Comparison of ENCODE assay signal across 1 cellular context in the genomic region with DNA sequence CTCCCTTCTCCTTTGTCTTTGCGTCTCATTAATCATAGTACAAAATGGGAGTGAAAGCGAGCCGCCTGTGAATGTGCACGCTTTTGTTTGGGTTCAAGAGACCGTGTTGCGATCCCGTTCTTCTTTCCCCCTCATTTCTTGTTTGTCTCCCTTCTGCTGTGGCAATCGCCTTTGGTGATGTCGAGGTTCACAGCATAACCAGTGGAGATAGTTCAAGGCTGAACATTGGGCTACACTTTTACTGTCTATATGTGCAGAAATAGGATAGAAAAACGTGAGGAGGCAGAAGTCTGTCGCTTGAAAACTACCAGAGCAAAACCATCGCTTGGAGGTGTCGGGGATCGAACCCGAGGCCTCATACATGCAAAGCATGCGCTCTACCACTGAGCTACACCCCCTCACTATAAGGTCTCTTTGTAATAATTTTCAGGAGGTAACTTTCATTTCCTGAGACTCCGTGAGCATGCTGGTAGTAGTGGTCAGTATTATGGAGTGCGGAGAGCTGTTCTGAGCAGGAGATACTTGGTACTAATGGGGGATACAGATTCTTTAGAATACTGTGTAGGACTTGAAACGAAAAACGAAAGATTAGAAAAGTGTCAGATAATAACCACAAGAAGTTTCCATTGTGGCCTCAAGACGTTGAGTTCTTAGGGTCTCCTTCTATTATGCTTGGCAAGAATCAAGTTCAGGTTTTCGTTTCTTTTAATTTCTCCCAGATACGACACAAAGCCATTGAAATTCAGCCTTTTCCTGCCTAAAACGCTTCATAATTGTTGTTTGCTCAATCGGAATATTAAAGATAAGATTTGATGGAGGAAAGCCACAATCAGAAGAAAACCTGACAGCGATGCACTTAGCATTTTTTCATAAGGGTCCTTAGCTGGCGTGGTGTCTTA.
TF ChIP-seq lines count a peak whose summit lies in the region.

No MANE protein-coding gene starts in this region.

TF ChIP-seq in K562, 482 proteins besides CTCF, POLR2A, EP300 and RAD21 (continued from another document and continues in another):
- TF ChIP-seq, protein P1, sequence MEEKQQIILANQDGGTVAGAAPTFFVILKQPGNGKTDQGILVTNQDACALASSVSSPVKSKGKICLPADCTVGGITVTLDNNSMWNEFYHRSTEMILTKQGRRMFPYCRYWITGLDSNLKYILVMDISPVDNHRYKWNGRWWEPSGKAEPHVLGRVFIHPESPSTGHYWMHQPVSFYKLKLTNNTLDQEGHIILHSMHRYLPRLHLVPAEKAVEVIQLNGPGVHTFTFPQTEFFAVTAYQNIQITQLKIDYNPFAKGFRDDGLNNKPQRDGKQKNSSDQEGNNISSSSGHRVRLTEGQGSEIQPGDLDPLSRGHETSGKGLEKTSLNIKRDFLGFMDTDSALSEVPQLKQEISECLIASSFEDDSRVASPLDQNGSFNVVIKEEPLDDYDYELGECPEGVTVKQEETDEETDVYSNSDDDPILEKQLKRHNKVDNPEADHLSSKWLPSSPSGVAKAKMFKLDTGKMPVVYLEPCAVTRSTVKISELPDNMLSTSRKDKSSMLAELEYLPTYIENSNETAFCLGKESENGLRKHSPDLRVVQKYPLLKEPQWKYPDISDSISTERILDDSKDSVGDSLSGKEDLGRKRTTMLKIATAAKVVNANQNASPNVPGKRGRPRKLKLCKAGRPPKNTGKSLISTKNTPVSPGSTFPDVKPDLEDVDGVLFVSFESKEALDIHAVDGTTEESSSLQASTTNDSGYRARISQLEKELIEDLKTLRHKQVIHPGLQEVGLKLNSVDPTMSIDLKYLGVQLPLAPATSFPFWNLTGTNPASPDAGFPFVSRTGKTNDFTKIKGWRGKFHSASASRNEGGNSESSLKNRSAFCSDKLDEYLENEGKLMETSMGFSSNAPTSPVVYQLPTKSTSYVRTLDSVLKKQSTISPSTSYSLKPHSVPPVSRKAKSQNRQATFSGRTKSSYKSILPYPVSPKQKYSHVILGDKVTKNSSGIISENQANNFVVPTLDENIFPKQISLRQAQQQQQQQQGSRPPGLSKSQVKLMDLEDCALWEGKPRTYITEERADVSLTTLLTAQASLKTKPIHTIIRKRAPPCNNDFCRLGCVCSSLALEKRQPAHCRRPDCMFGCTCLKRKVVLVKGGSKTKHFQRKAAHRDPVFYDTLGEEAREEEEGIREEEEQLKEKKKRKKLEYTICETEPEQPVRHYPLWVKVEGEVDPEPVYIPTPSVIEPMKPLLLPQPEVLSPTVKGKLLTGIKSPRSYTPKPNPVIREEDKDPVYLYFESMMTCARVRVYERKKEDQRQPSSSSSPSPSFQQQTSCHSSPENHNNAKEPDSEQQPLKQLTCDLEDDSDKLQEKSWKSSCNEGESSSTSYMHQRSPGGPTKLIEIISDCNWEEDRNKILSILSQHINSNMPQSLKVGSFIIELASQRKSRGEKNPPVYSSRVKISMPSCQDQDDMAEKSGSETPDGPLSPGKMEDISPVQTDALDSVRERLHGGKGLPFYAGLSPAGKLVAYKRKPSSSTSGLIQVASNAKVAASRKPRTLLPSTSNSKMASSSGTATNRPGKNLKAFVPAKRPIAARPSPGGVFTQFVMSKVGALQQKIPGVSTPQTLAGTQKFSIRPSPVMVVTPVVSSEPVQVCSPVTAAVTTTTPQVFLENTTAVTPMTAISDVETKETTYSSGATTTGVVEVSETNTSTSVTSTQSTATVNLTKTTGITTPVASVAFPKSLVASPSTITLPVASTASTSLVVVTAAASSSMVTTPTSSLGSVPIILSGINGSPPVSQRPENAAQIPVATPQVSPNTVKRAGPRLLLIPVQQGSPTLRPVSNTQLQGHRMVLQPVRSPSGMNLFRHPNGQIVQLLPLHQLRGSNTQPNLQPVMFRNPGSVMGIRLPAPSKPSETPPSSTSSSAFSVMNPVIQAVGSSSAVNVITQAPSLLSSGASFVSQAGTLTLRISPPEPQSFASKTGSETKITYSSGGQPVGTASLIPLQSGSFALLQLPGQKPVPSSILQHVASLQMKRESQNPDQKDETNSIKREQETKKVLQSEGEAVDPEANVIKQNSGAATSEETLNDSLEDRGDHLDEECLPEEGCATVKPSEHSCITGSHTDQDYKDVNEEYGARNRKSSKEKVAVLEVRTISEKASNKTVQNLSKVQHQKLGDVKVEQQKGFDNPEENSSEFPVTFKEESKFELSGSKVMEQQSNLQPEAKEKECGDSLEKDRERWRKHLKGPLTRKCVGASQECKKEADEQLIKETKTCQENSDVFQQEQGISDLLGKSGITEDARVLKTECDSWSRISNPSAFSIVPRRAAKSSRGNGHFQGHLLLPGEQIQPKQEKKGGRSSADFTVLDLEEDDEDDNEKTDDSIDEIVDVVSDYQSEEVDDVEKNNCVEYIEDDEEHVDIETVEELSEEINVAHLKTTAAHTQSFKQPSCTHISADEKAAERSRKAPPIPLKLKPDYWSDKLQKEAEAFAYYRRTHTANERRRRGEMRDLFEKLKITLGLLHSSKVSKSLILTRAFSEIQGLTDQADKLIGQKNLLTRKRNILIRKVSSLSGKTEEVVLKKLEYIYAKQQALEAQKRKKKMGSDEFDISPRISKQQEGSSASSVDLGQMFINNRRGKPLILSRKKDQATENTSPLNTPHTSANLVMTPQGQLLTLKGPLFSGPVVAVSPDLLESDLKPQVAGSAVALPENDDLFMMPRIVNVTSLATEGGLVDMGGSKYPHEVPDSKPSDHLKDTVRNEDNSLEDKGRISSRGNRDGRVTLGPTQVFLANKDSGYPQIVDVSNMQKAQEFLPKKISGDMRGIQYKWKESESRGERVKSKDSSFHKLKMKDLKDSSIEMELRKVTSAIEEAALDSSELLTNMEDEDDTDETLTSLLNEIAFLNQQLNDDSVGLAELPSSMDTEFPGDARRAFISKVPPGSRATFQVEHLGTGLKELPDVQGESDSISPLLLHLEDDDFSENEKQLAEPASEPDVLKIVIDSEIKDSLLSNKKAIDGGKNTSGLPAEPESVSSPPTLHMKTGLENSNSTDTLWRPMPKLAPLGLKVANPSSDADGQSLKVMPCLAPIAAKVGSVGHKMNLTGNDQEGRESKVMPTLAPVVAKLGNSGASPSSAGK (IDR thresholded peaks at IDR 0.05) = peak; percentile 79
- TF ChIP-seq RNF2 (IDR thresholded peaks at IDR 0.05) (peak; percentile 29; the same call in 1 of the 2 replicates), PHTF2 (CRISPR knock-in tag; IDR thresholded peaks at IDR 0.05) (no peak), MEF2D (tag; conservative IDR thresholded peaks at IDR 0.05; ENCODE audit: low read depth) (no peak), BCOR (IDR thresholded peaks at IDR 0.05) (peak; percentile 82), ZNF274 (IDR thresholded peaks at IDR 0.05; ENCODE audit: borderline replicate concordance, low read depth, low read length) (peak; percentile 61; the same call in 1 of the 2 replicates), ZNF134 (CRISPR knock-in tag; conservative IDR thresholded peaks at IDR 0.05) (0 out of 2 replicates have a peak, but pooled peaks have one; percentile 53), ZKSCAN3 (CRISPR knock-in tag; IDR thresholded peaks at IDR 0.05) (no peak)
- TF ChIP-seq, protein P2, sequence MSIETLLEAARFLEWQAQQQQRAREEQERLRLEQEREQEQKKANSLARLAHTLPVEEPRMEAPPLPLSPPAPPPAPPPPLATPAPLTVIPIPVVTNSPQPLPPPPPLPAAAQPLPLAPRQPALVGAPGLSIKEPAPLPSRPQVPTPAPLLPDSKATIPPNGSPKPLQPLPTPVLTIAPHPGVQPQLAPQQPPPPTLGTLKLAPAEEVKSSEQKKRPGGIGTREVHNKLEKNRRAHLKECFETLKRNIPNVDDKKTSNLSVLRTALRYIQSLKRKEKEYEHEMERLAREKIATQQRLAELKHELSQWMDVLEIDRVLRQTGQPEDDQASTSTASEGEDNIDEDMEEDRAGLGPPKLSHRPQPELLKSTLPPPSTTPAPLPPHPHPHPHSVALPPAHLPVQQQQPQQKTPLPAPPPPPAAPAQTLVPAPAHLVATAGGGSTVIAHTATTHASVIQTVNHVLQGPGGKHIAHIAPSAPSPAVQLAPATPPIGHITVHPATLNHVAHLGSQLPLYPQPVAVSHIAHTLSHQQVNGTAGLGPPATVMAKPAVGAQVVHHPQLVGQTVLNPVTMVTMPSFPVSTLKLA (conservative IDR thresholded peaks at IDR 0.05) = peak; percentile 57 to 63
- TF ChIP-seq, protein P3, sequence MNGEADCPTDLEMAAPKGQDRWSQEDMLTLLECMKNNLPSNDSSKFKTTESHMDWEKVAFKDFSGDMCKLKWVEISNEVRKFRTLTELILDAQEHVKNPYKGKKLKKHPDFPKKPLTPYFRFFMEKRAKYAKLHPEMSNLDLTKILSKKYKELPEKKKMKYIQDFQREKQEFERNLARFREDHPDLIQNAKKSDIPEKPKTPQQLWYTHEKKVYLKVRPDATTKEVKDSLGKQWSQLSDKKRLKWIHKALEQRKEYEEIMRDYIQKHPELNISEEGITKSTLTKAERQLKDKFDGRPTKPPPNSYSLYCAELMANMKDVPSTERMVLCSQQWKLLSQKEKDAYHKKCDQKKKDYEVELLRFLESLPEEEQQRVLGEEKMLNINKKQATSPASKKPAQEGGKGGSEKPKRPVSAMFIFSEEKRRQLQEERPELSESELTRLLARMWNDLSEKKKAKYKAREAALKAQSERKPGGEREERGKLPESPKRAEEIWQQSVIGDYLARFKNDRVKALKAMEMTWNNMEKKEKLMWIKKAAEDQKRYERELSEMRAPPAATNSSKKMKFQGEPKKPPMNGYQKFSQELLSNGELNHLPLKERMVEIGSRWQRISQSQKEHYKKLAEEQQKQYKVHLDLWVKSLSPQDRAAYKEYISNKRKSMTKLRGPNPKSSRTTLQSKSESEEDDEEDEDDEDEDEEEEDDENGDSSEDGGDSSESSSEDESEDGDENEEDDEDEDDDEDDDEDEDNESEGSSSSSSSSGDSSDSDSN (IDR thresholded peaks at IDR 0.05; ENCODE audit: borderline replicate concordance in 1 of 2, low read depth in 2 of 2, low read length in 2 of 2) = no peak
- TF ChIP-seq, protein P4, sequence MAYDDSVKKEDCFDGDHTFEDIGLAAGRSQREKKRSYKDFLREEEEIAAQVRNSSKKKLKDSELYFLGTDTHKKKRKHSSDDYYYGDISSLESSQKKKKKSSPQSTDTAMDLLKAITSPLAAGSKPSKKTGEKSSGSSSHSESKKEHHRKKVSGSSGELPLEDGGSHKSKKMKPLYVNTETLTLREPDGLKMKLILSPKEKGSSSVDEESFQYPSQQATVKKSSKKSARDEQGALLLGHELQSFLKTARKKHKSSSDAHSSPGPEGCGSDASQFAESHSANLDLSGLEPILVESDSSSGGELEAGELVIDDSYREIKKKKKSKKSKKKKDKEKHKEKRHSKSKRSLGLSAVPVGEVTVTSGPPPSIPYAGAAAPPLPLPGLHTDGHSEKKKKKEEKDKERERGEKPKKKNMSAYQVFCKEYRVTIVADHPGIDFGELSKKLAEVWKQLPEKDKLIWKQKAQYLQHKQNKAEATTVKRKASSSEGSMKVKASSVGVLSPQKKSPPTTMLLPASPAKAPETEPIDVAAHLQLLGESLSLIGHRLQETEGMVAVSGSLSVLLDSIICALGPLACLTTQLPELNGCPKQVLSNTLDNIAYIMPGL (CRISPR knock-in tag; IDR thresholded peaks at IDR 0.05) = peak; percentile 65; the same call in 1 of the 2 replicates
- TF ChIP-seq, protein P5, sequence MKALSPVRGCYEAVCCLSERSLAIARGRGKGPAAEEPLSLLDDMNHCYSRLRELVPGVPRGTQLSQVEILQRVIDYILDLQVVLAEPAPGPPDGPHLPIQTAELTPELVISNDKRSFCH (CRISPR knock-in tag; IDR thresholded peaks at IDR 0.05) = no peak
- TF ChIP-seq, protein P5 (tag; IDR thresholded peaks at IDR 0.05) = peak; percentile 83
- TF ChIP-seq, protein P6, sequence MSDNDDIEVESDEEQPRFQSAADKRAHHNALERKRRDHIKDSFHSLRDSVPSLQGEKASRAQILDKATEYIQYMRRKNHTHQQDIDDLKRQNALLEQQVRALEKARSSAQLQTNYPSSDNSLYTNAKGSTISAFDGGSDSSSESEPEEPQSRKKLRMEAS (CRISPR knock-in tag; IDR thresholded peaks at IDR 0.05) = peak; percentile 60; the same call in 1 of the 2 replicates
